Comparison of ENCODE assay signal across 32 cellular contexts in genomic region chr9:123682746-123683145, GRCh38.
"Had no signal": no experiment of that assay in that cellular context is flagged by ENCODE, and none has a peak within 500 bp of the region (broad histone marks: within the 10 kb centered on the region; RNA-seq: fewer than 3 reads in every experiment).

No MANE protein-coding gene starts in this region.

- H3K4me3 ChIP-seq: ascending aorta, colonic mucosa, dorsolateral prefrontal cortex, gastrocnemius medialis, heart right ventricle had no signal

- H3K27ac ChIP-seq: ascending aorta, brain microvascular endothelial cell, colonic mucosa, dorsolateral prefrontal cortex, gastrocnemius medialis, heart right ventricle, WERI-Rb-1 had no signal

- H3K27ac Mint-ChIP-seq: activated B cell treated with CpG ODN at 0.5 μM for 24 hours; activated CD4-positive, alpha-beta memory T cell treated with anti-CD3 and anti-CD28 coated beads for 36 hours; activated CD4-positive, alpha-beta T cell treated with anti-CD3 and anti-CD28 coated beads, Interleukin-2, amount 10 ng/mL, durations not matched to agents 24 days and 14 days; activated CD8-positive, alpha-beta memory T cell treated with anti-CD3 and anti-CD28 coated beads, Interleukin-2, amount 10 ng/mL, durations not matched to agents 7 days and 5 days; activated CD8-positive, alpha-beta T cell treated with anti-CD3 and anti-CD28 coated beads, Interleukin-2, amount 10 ng/mL, durations not matched to agents 7 days and 5 days; activated naive CD4-positive, alpha-beta T cell treated with anti-CD3 and anti-CD28 coated beads, Interleukin-2, amount 10 ng/mL, durations not matched to agents 7 days and 5 days; activated naive CD4-positive, alpha-beta T cell treated with anti-CD3 and anti-CD28 coated beads, Interleukin-2, amount 50 U/mL, for 72 hours; activated naive CD8-positive, alpha-beta T cell treated with anti-CD3 and anti-CD28 coated beads, Interleukin-2, amount 10 ng/mL, durations not matched to agents 7 days and 5 days; activated T-helper 1 cell treated with anti-CD3 and anti-CD28 coated beads, Interleukin-12 subunit alpha, Interleukin-12 subunit beta, Interleukin-2, Interleukin-4 antibody, amounts not matched to agents 30 ng/mL and 10 ng/mL and 1 ng/mL, durations not matched to agents 14 hours and 24 hours and 36 hours; activated T-helper 2 cell treated with anti-CD3 and anti-CD28 coated beads, Interferon-gamma antibody, Interleukin-2, Interleukin-4, amounts not matched to agents 10 μg/mL and 5 μg/mL and 100 μg/mL, durations not matched to agents 14 hours and 24 hours and 36 hours; dendritic cell treated with granulocyte-macrophage colony-stimulating factor and Interleukin-4, amounts not matched to agents 40 ng/mL and 50 ng/mL, for 4 days; endodermal cell; T-cell; T-helper 1 cell treated with Interleukin-12 subunit alpha and Interleukin-12 subunit beta and Interleukin-4 antibody, amounts not matched to agents 30 μg/mL and 1 μg/mL, for 36 hours had no signal

- H3K27me3 Mint-ChIP-seq: activated B cell treated with CpG ODN at 0.5 μM for 24 hours; activated CD4-positive, alpha-beta memory T cell treated with anti-CD3 and anti-CD28 coated beads for 36 hours; activated CD4-positive, alpha-beta T cell treated with anti-CD3 and anti-CD28 coated beads, Interleukin-2, amount 10 ng/mL, durations not matched to agents 24 days and 14 days; activated CD8-positive, alpha-beta memory T cell treated with anti-CD3 and anti-CD28 coated beads, Interleukin-2, amount 10 ng/mL, durations not matched to agents 7 days and 5 days; activated naive CD4-positive, alpha-beta T cell treated with anti-CD3 and anti-CD28 coated beads, Interleukin-2, amount 10 ng/mL, durations not matched to agents 7 days and 5 days; activated naive CD8-positive, alpha-beta T cell treated with anti-CD3 and anti-CD28 coated beads, Interleukin-2, amount 10 ng/mL, durations not matched to agents 7 days and 5 days; central memory CD8-positive, alpha-beta T cell; dendritic cell treated with granulocyte-macrophage colony-stimulating factor and Interleukin-4, amounts not matched to agents 40 ng/mL and 50 ng/mL, for 4 days; T-cell had no signal

- DNase-seq: activated B cell treated with CpG ODN at 0.5 μM for 24 hours; activated CD4-positive, alpha-beta memory T cell treated with anti-CD3 and anti-CD28 coated beads for 36 hours; activated CD4-positive, alpha-beta T cell treated with anti-CD3 and anti-CD28 coated beads, Interleukin-2, amount 10 ng/mL, durations not matched to agents 24 days and 14 days; activated CD8-positive, alpha-beta memory T cell treated with anti-CD3 and anti-CD28 coated beads, Interleukin-2, amount 10 ng/mL, durations not matched to agents 7 days and 5 days; activated CD8-positive, alpha-beta memory T cell treated with anti-CD3 and anti-CD28 coated beads, Interleukin-2, amount 50 U/mL, for 4 hours; activated CD8-positive, alpha-beta T cell treated with anti-CD3 and anti-CD28 coated beads, Interleukin-2, amount 10 ng/mL, durations not matched to agents 7 days and 5 days; activated effector memory CD4-positive, alpha-beta T cell treated with anti-CD3 and anti-CD28 coated beads, Interleukin-2, amount 50 U/mL, for 16 hours; activated naive CD4-positive, alpha-beta T cell treated with anti-CD3 and anti-CD28 coated beads, Interleukin-2, amount 10 ng/mL, durations not matched to agents 7 days and 5 days; activated naive CD8-positive, alpha-beta T cell treated with anti-CD3 and anti-CD28 coated beads, Interleukin-2, amount 10 ng/mL, durations not matched to agents 7 days and 5 days; activated T-cell treated with anti-CD3 and anti-CD28 coated beads for 4 hours; activated T-cell treated with anti-CD3 and anti-CD28 coated beads, Interleukin-2, amount 50 U/mL, for 4 hours; brain microvascular endothelial cell; colonic mucosa; dorsolateral prefrontal cortex; effector memory CD4-positive, alpha-beta T cell; endodermal cell; foreskin fibroblast; gastrocnemius medialis; heart right ventricle; SW 1271; T-cell; T1000; WERI-Rb-1 had no signal

- H3K27me3 ChIP-seq: ascending aorta, brain microvascular endothelial cell, colonic mucosa, dorsolateral prefrontal cortex, gastrocnemius medialis, heart right ventricle had no signal

- H3K9me3 Mint-ChIP-seq: activated B cell treated with CpG ODN at 0.5 μM for 24 hours; activated CD4-positive, alpha-beta memory T cell treated with anti-CD3 and anti-CD28 coated beads for 36 hours; activated naive CD4-positive, alpha-beta T cell treated with anti-CD3 and anti-CD28 coated beads, Interleukin-2, amount 10 ng/mL, durations not matched to agents 7 days and 5 days; activated naive CD8-positive, alpha-beta T cell treated with anti-CD3 and anti-CD28 coated beads, Interleukin-2, amount 10 ng/mL, durations not matched to agents 7 days and 5 days; activated T-cell treated with anti-CD3 and anti-CD28 coated beads, Interleukin-2, amount 50 U/mL, for 4 hours; activated T-helper 1 cell treated with anti-CD3 and anti-CD28 coated beads, Interleukin-12 subunit alpha, Interleukin-12 subunit beta, Interleukin-2, Interleukin-4 antibody, amounts not matched to agents 30 ng/mL and 10 ng/mL and 1 ng/mL, durations not matched to agents 14 hours and 24 hours and 36 hours; activated T-helper 2 cell treated with anti-CD3 and anti-CD28 coated beads, Interferon-gamma antibody, Interleukin-2, Interleukin-4, amounts not matched to agents 10 μg/mL and 5 μg/mL and 100 μg/mL, durations not matched to agents 14 hours and 24 hours and 36 hours; central memory CD8-positive, alpha-beta T cell; dendritic cell treated with granulocyte-macrophage colony-stimulating factor and Interleukin-4, amounts not matched to agents 40 ng/mL and 50 ng/mL, for 4 days; T-cell; T-helper 1 cell treated with Interleukin-12 subunit alpha and Interleukin-12 subunit beta and Interleukin-4 antibody, amounts not matched to agents 30 μg/mL and 1 μg/mL, for 36 hours had no signal

- ATAC-seq: activated CD4-positive, CD25-positive, alpha-beta regulatory T cell treated with anti-CD3 and anti-CD28 coated beads, Interleukin-2, amount 50 U/mL, for 24 hours; activated CD8-positive, alpha-beta memory T cell treated with anti-CD3 and anti-CD28 coated beads, Interleukin-2, amount 10 ng/mL, durations not matched to agents 7 days and 5 days; activated CD8-positive, alpha-beta T cell treated with anti-CD3 and anti-CD28 coated beads, Interleukin-2, amount 10 ng/mL, durations not matched to agents 7 days and 5 days; activated naive CD4-positive, alpha-beta T cell treated with anti-CD3 and anti-CD28 coated beads, Interleukin-2, amount 50 U/mL, for 72 hours; activated T-cell treated with anti-CD3 and anti-CD28 coated beads, Interleukin-2, amount 50 U/mL, for 4 hours; esophagus mucosa; gastrocnemius medialis; heart right ventricle; T-cell had no signal

- H3K4me3 Mint-ChIP-seq: activated B cell treated with CpG ODN at 0.5 μM for 24 hours; activated CD4-positive, alpha-beta memory T cell treated with anti-CD3 and anti-CD28 coated beads for 36 hours; activated CD4-positive, alpha-beta T cell treated with anti-CD3 and anti-CD28 coated beads, Interleukin-2, amount 10 ng/mL, durations not matched to agents 24 days and 14 days; activated CD8-positive, alpha-beta memory T cell treated with anti-CD3 and anti-CD28 coated beads, Interleukin-2, amount 10 ng/mL, durations not matched to agents 7 days and 5 days; activated CD8-positive, alpha-beta T cell treated with anti-CD3 and anti-CD28 coated beads, Interleukin-2, amount 10 ng/mL, durations not matched to agents 7 days and 5 days; activated naive CD4-positive, alpha-beta T cell treated with anti-CD3 and anti-CD28 coated beads, Interleukin-2, amount 10 ng/mL, durations not matched to agents 7 days and 5 days; activated naive CD8-positive, alpha-beta T cell treated with anti-CD3 and anti-CD28 coated beads, Interleukin-2, amount 10 ng/mL, durations not matched to agents 7 days and 5 days; activated T-cell treated with anti-CD3 and anti-CD28 coated beads, Interleukin-2, amount 50 U/mL, for 4 hours; activated T-helper 1 cell treated with anti-CD3 and anti-CD28 coated beads, Interleukin-12 subunit alpha, Interleukin-12 subunit beta, Interleukin-2, Interleukin-4 antibody, amounts not matched to agents 30 ng/mL and 10 ng/mL and 1 ng/mL, durations not matched to agents 14 hours and 24 hours and 36 hours; central memory CD8-positive, alpha-beta T cell; dendritic cell treated with granulocyte-macrophage colony-stimulating factor and Interleukin-4, amounts not matched to agents 40 ng/mL and 50 ng/mL, for 4 days; endodermal cell; T-cell; T-helper 1 cell treated with Interleukin-12 subunit alpha and Interleukin-12 subunit beta and Interleukin-4 antibody, amounts not matched to agents 30 μg/mL and 1 μg/mL, for 36 hours had no signal
